Comparison of ENCODE assay signal across 12 cellular contexts in the genomic region with DNA sequence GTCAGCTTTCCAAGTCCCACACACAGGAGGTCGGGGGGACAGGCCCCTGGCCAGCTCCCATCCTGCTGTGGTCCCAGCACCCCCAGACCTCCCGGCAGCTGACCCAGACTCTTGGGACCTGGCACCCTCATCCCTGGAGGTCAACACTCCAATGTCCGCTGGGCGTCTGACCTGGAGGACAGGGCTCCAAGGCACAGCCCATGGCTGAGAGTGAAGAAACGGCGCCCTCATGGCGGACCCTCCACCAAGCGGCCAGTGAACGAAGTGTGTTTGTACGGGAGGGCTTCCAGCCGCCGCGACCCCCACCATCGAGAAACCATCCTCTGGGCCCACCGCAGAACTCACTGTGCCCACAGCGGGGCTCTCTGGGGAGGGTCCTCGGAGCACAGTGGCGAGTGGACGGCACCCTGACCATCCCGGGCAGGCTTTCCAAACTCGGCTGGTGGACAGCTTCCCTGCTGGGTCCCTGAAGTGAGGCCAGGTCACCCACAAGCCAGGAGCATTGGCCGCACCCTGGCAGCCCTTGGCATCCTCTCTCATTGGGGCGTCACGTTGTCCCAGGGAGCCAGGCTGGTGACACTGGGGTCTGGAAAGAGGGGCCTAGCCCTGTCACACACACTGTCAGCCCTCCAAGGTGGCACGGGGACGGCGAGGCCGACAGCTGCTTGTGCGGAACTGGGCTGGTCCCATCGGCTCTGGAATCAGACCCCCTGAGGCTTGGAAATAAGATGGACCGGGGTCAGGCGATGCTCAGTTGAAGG. TPM values are rescaled to one million over a fixed set of nuclear protein-coding genes. Genes with fewer than 3 reads are reported as not detected.
DNase-seq lines count a peak whose midpoint lies in the region; ATAC-seq, FAIRE-seq and TF ChIP-seq lines count a peak whose summit lies in the region.
"Had no signal": no experiment of that assay in that cellular context is flagged by ENCODE, and none has a peak within 500 bp of the region (broad histone marks: within the 10 kb centered on the region; RNA-seq: fewer than 3 reads in every experiment).

No MANE protein-coding gene starts in this region.

- H2AFZ ChIP-seq in keratinocyte (ENCODE audit: control insufficient read depth, low read length): peak overlapping the region; percentile 56

- intact Hi-C loops in ascending aorta (cut with DNase I): no loop called here
- intact Hi-C loops in sciatic nerve (cut with DNase I): loop anchor here (10.0 kb wide), 1 partner anchor 55 kb away; no protein-coding TSS in a partner anchor

- H4K20me1 ChIP-seq in keratinocyte (ENCODE audit: control insufficient read depth, extremely low read depth, insufficient read depth, low read length): no peaks in the 10 kb centered on the region

- dilution Hi-C loops in keratinocyte (cut with MboI; ENCODE audit: extremely low pct_ligation_motif_present, low sequenced_read_pairs): no loop called here

- FAIRE-seq in keratinocyte (lab: Jason Lieb, UNC) (no peak), GM12892 (lab: Jason Lieb, UNC) (no peak)

- H3K36me3 ChIP-seq in ascending aorta: no peaks in the 10 kb centered on the region
- H3K36me3 ChIP-seq in keratinocyte (ENCODE audit: control insufficient read depth in 2 of 2, extremely low read depth in 1 of 2, insufficient read depth in 2 of 2, low read length in 2 of 2): no peaks in the 10 kb centered on the region

- H3K27me3 ChIP-seq in AG04450 (ENCODE audit: control insufficient read depth, insufficient read depth, low read length) (no peaks in the 10 kb centered on the region), ascending aorta (no peaks in the 10 kb centered on the region), keratinocyte (ENCODE audit: control insufficient read depth, extremely low read depth, insufficient read depth, low read length) (no peaks in the 10 kb centered on the region)

- peak overlapping the region; percentile 100 for H3K27ac ChIP-seq in AG04450 (ENCODE audit: low read depth, low read length)
- H3K27ac ChIP-seq in ascending aorta: peak overlapping the region; percentile 79 to 86
- H3K27ac ChIP-seq in keratinocyte (ENCODE audit: control insufficient read depth, insufficient read depth, low read length): no peak overlapping the region

- DNase-seq in AG04450 (ENCODE audit: low read depth, low spot score) (no peak), ascending aorta (ENCODE audit: low spot score in 2 of 2) (peak in 1 of 2 donors; percentile 62), keratinocyte (ENCODE audit: low read depth, low spot score) (no peak), sciatic nerve (ENCODE audit: low spot score) (peak; percentile 67), germinal center (ENCODE audit: low spot score) (no peak), T-helper 2 cell (no peak), GM12892 (ENCODE audit: insufficient read length) (no peak), DMS153 treated with DMSO at 0.1 percent for 48 hours (lab: John Stamatoyannopoulos, UW; ENCODE audit: unreplicated experiment) (no peak)
- DNase-seq: activated B cell treated with CpG ODN at 0.5 μM for 24 hours, cerebellar nuclear complex, foreskin melanocyte, SHP77 treated with DMSO at 0.1 percent for 48 hours had no signal

- H3K4me2 ChIP-seq in keratinocyte (ENCODE audit: control insufficient read depth, extremely low read depth, insufficient read depth, low read depth, low read length): no peak overlapping the region

- POLR2A ChIA-PET in AG04450 (lab: Yijun Ruan, JAX): interaction anchor here (0.8 to 2.1 kb wide), 11 partner anchors 10 to 77 kb away, joined by 3 to 29 read pairs (median 8); partner anchors contain the start of gene COL6A1

- TF ChIP-seq CTCF in AG04450 (IDR thresholded peaks at IDR 0.05; ENCODE audit: low read depth, low read length) (no peak), ascending aorta (IDR thresholded peaks at IDR 0.05) (no peak), keratinocyte (optimal IDR thresholded peaks at IDR 0.05 in 1 of 3, IDR thresholded peaks at IDR 0.05 in 1 of 3, conservative IDR thresholded peaks at IDR 0.05 in 1 of 3; ENCODE audit: extremely low read depth in 1 of 3, insufficient read depth in 2 of 3, low read length in 3 of 3) (no peak)

- H3K9me1 ChIP-seq in keratinocyte (ENCODE audit: control insufficient read depth, extremely low read depth, insufficient read depth, low read length): no peaks in the 10 kb centered on the region

- peaks cover 5 to 26% of the 10 kb centered on the region in 2 donors for H3K4me1 ChIP-seq in ascending aorta
- peaks cover 4% of the 10 kb centered on the region for H3K4me1 ChIP-seq in keratinocyte (ENCODE audit: control insufficient read depth, extremely low read depth, insufficient read depth, low read length)

- no peaks in the 10 kb centered on the region for H3K79me2 ChIP-seq in keratinocyte (ENCODE audit: control insufficient read depth, insufficient read depth, low read length)

- H3K9me3 ChIP-seq in AG04450 (ENCODE audit: control insufficient read depth, insufficient read depth, low read length) (peaks cover 20% of the 10 kb centered on the region), ascending aorta (no peaks in the 10 kb centered on the region), keratinocyte (ENCODE audit: control insufficient read depth, low read depth, low read length) (no peaks in the 10 kb centered on the region)

- H3K4me3 ChIP-seq in AG04450 (ENCODE audit: low read depth, low read length) (no peak overlapping the region), ascending aorta (no peak overlapping the region), keratinocyte (ENCODE audit: control insufficient read depth in 2 of 3, extremely low read depth in 1 of 3, insufficient read depth in 2 of 3, low read depth in 1 of 3, low read length in 3 of 3) (no peak overlapping the region)

- no peak for TF ChIP-seq POLR2A in GM12892 (IDR thresholded peaks at IDR 0.05; ENCODE audit: low read depth, low read length)

- H3K9ac ChIP-seq in keratinocyte (ENCODE audit: control insufficient read depth, extremely low read depth, insufficient read depth, low read length): no peak overlapping the region

- ATAC-seq in sciatic nerve: peak; percentile 3

- CTCF ChIA-PET in AG04450 (lab: Charles Lee): no interaction called here

RNA-seq across cellular contexts. Expression of gene COL6A2, which starts 47.8 kb away (rescaled TPM):
- 454 and 676 TPM in 2 replicates for polyA plus RNA-seq in AG04450 (2011; rRNA removed)
- polyA minus RNA-seq in AG04450 (2011; rRNA and poly(A)+ RNA removed): 266 and 343 TPM in 2 replicates
- 1,704 TPM for total RNA-seq in ascending aorta
- 0.03 to 0.41 TPM (median 0.12 TPM) in 3 replicates for polyA plus RNA-seq in keratinocyte
- polyA plus RNA-seq in keratinocyte (2011; ENCODE audit: low read depth): 0.14 TPM
- polyA plus RNA-seq in keratinocyte (2011; cell fraction: cytosol; rRNA removed): 0.12 and 0.34 TPM in 2 replicates
- 0.75 and 3.8 TPM in 2 replicates for polyA plus RNA-seq in keratinocyte (2011; cell fraction: nucleus; rRNA removed)
- 0.19 and 0.63 TPM in 2 replicates for polyA plus RNA-seq in keratinocyte (2012; ENCODE audit: low replicate concordance)
- polyA minus RNA-seq in keratinocyte: 0.06 to 1.0 TPM (median 0.46 TPM) in 3 replicates
- 1.7 TPM for polyA minus RNA-seq in keratinocyte (2011; cell fraction: cytosol; rRNA and poly(A)+ RNA removed)
- 0.84 and 1.1 TPM in 2 replicates for polyA minus RNA-seq in keratinocyte (2011; cell fraction: nucleus; rRNA and poly(A)+ RNA removed)
- 397 TPM for total RNA-seq in sciatic nerve
- 0.28 TPM for polyA plus RNA-seq in GM12892 (2012; ENCODE audit: missing spikeins)
